ENCODE assay signal across 28 cellular contexts in the genomic region with DNA sequence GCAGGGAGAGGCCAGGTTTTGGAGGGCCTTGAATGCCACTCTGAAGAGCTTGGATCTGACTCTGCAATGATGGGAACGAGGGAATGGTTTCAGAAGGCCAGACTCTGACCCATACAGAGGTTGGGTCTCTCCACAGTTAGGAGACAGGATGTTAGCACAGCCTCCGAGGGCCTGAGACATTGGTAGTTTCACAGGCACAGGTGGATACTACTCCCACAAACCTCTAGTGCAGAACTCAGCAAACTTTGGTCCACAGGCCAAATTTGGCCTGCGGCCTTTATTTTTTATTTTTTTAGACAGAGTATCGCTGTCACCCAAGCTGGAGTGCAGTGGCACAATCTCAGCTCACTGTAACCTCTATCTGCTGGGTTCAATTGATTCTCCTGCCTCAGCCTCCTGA. TPM values are rescaled to one million over a fixed set of nuclear protein-coding genes. Genes with fewer than 3 reads are reported as not detected.
DNase-seq lines count a peak whose midpoint lies in the region; ATAC-seq and TF ChIP-seq lines count a peak whose summit lies in the region.
"Had no signal": no experiment of that assay in that cellular context is flagged by ENCODE, and none has a peak within 500 bp of the region (broad histone marks: within the 10 kb centered on the region; RNA-seq: fewer than 3 reads in every experiment).

No MANE protein-coding gene starts in this region.

- peaks cover 81% of the 10 kb centered on the region for H3K4me1 ChIP-seq in KMS-11 (ENCODE audit: low read depth, poor library complexity, severe bottlenecking)
- H3K4me1 ChIP-seq in naive thymus-derived CD4-positive, alpha-beta T cell (ENCODE audit: control insufficient read depth in 2 of 2, insufficient read depth in 2 of 2, low read length in 2 of 2) = peaks cover 22 to 58% of the 10 kb centered on the region in 2 donors

- H3K4me2 ChIP-seq in KMS-11 = peak overlapping the region; percentile 67
- H3K4me2 ChIP-seq: A549 had no signal

- no peaks in the 10 kb centered on the region for H4K20me1 ChIP-seq in KMS-11 (ENCODE audit: insufficient read depth)

- no peak for ATAC-seq in naive thymus-derived CD4-positive, alpha-beta T cell
- ATAC-seq: A549; CD8-positive, alpha-beta T cell; HepG2 had no signal

- CTCF ChIA-PET in naive thymus-derived CD4-positive, alpha-beta T cell (lab: Charles Lee) = interaction anchor here (1.2 to 7.6 kb wide), 5 partner anchors 9 to 134 kb away, joined by 3 to 82 read pairs (median 4); no protein-coding TSS in a partner anchor

- TF ChIP-seq CTCF in KMS-11 (conservative IDR thresholded peaks at IDR 0.05; ENCODE audit: low read depth, low read length) = no peak

- H3K27me3 Mint-ChIP-seq in activated T-cell treated with anti-CD3 and anti-CD28 coated beads, Interleukin-2, amount 50 U/mL, for 24 hours = no peaks in the 10 kb centered on the region
- H3K27me3 Mint-ChIP-seq in naive thymus-derived CD4-positive, alpha-beta T cell = no peaks in the 10 kb centered on the region

- H3K9me3 Mint-ChIP-seq in activated T-cell treated with anti-CD3 and anti-CD28 coated beads, Interleukin-2, amount 50 U/mL, for 24 hours = peaks cover 3% of the 10 kb centered on the region
- peaks cover 0 to 3% (median 0%) of the 10 kb centered on the region in 11 donors for H3K9me3 Mint-ChIP-seq in naive thymus-derived CD4-positive, alpha-beta T cell
- H3K9me3 Mint-ChIP-seq: CD8-positive, alpha-beta T cell; HFFc6 had no signal

- H3K4me3 Mint-ChIP-seq in activated T-cell treated with anti-CD3 and anti-CD28 coated beads, Interleukin-2, amount 50 U/mL, for 24 hours = no peak overlapping the region
- peak overlapping the region in 1 of 10 donors; percentile 36 for H3K4me3 Mint-ChIP-seq in naive thymus-derived CD4-positive, alpha-beta T cell
- H3K4me3 Mint-ChIP-seq: CD8-positive, alpha-beta T cell; HFFc6 had no signal

- H3K27ac Mint-ChIP-seq in activated T-cell treated with anti-CD3 and anti-CD28 coated beads, Interleukin-2, amount 50 U/mL, for 24 hours = peak overlapping the region; percentile 26
- peak overlapping the region in 8 of 9 donors; percentile 3 to 89 (median 64) for H3K27ac Mint-ChIP-seq in naive thymus-derived CD4-positive, alpha-beta T cell
- H3K27ac Mint-ChIP-seq: HFFc6 had no signal

- no peak overlapping the region; the same call in 1 of the 2 replicates for H2AFZ ChIP-seq in KMS-11 (ENCODE audit: low read depth)

- no peak overlapping the region for H3K4me3 ChIP-seq in KMS-11 (IDR thresholded peaks at IDR 0.05; ENCODE audit: insufficient read depth, low read depth, low read length)
- H3K4me3 ChIP-seq in naive thymus-derived CD4-positive, alpha-beta T cell (ENCODE audit: low read length) = no peak overlapping the region
- H3K4me3 ChIP-seq: A549, HAP-1 had no signal

- peak overlapping the region; percentile 20; the same call in 1 of the 2 replicates for H3K9ac ChIP-seq in KMS-11

- H3K9me3 ChIP-seq in naive thymus-derived CD4-positive, alpha-beta T cell (ENCODE audit: control insufficient read depth in 2 of 3, low read length in 3 of 3) = no peaks in the 10 kb centered on the region
- H3K9me3 ChIP-seq: A549, HAP-1 had no signal

- intact Hi-C loops in naive thymus-derived CD4-positive, alpha-beta T cell (cut with micrococcal nuclease) = loop anchor here (5.0 to 10.0 kb wide), 5 partner anchors 88 to 995 kb away; a partner anchor contains a TSS

- DNase-seq in activated T-cell treated with anti-CD3 and anti-CD28 coated beads, Interleukin-2, amount 50 U/mL, for 24 hours = no peak
- DNase-seq in activated T-cell treated with anti-CD3 and anti-CD28 coated beads, Interleukin-2, amount 50 U/mL, for 1 hour = no peak
- peak; percentile 27 for DNase-seq in RPMI8226
- DNase-seq in naive thymus-derived CD4-positive, alpha-beta T cell = no peak
- no peak for DNase-seq in NCI-H1436 (lab: John Stamatoyannopoulos, UW)
- no peak for DNase-seq in NCI-H2171 (lab: John Stamatoyannopoulos, UW)
- DNase-seq: AML-193; C1 segment of cervical spinal cord; CD8-positive, alpha-beta T cell; DMS 273 treated with DMSO at 0.1 percent for 48 hours; DMS79; EL; GDM1; GOT3; HFFc6; NCI-H1105 treated with DMSO at 0.1 percent for 48 hours; NCI-H2029; NCI-H446 treated with DMSO at 0.1 percent for 48 hours; NCI-H526; NCI-H82; SHP77 had no signal

- H3K27ac ChIP-seq in KMS-11 = peak overlapping the region; percentile 54
- no peak overlapping the region for H3K27ac ChIP-seq in naive thymus-derived CD4-positive, alpha-beta T cell (ENCODE audit: low read depth, low read length)
- H3K27ac ChIP-seq: A549, RWPE1 had no signal

- H3K4me1 Mint-ChIP-seq in activated T-cell treated with anti-CD3 and anti-CD28 coated beads, Interleukin-2, amount 50 U/mL, for 24 hours (ENCODE audit: low read depth) = peaks cover 87% of the 10 kb centered on the region
- H3K4me1 Mint-ChIP-seq in naive thymus-derived CD4-positive, alpha-beta T cell = peaks cover 27 to 85% (median 80%) of the 10 kb centered on the region in 7 donors

- H3K79me2 ChIP-seq in KMS-11 (ENCODE audit: insufficient read depth, low read depth) = no peaks in the 10 kb centered on the region; the same call in 1 of the 2 replicates

- POLR2A ChIA-PET in naive thymus-derived CD4-positive, alpha-beta T cell (lab: Charles Lee) = interaction anchor here (0.5 to 1.6 kb wide), 4 partner anchors 15 to 423 kb away, joined by 3 to 4 read pairs (median 3); no protein-coding TSS in a partner anchor

- peaks cover 71% of the 10 kb centered on the region for H3K36me3 Mint-ChIP-seq in activated T-cell treated with anti-CD3 and anti-CD28 coated beads, Interleukin-2, amount 50 U/mL, for 24 hours (ENCODE audit: low read depth)
- peaks cover 4 to 44% (median 19%) of the 10 kb centered on the region in 5 donors for H3K36me3 Mint-ChIP-seq in naive thymus-derived CD4-positive, alpha-beta T cell

- H3K36me3 ChIP-seq in KMS-11 (ENCODE audit: insufficient read depth) = no peaks in the 10 kb centered on the region
- H3K36me3 ChIP-seq in naive thymus-derived CD4-positive, alpha-beta T cell (ENCODE audit: control insufficient read depth in 2 of 3, insufficient read depth in 3 of 3, low read length in 3 of 3) = peaks cover 0 to 9% (median 6%) of the 10 kb centered on the region in 3 experiments

- H3K27me3 ChIP-seq in KMS-11 (ENCODE audit: insufficient read depth, low read depth) = no peaks in the 10 kb centered on the region
- no peaks in the 10 kb centered on the region for H3K27me3 ChIP-seq in naive thymus-derived CD4-positive, alpha-beta T cell (ENCODE audit: control insufficient read depth in 2 of 2, insufficient read depth in 2 of 2, low read length in 2 of 2)

RNA-seq across cellular contexts. Expression of a gene that starts 2.9 kb away (rescaled TPM):
- 10 to 100 TPM; 13.3 to 60.4 (median 26.4) TPM for total RNA-seq in naive thymus-derived CD4-positive, alpha-beta T cell
- polyA plus RNA-seq in naive thymus-derived CD4-positive, alpha-beta T cell = 10 to 100 TPM; 37.9 to 47.7 TPM

RNA-seq across cellular contexts. Expression of a gene that starts 41.0 kb away (rescaled TPM):
- total RNA-seq in naive thymus-derived CD4-positive, alpha-beta T cell = 10 to 100 TPM; 14.7 to 32.0 (median 24.8) TPM
- 10 to 100 TPM; 33.0 to 40.2 TPM for polyA plus RNA-seq in naive thymus-derived CD4-positive, alpha-beta T cell

RNA-seq across cellular contexts. Expression of a gene that starts 51.9 kb away (rescaled TPM):
- total RNA-seq in naive thymus-derived CD4-positive, alpha-beta T cell = 1 to 10 TPM in 1 of 5 experiments, under 1 TPM in 1, not detected in 3; 0.78 to 1.5 TPM
- under 1 TPM; 0.11 to 0.29 TPM for polyA plus RNA-seq in naive thymus-derived CD4-positive, alpha-beta T cell
- total RNA-seq: CD8-positive, alpha-beta T cell; HepG2; MCF 10A; SK-MEL-5 had no signal
- polyA plus RNA-seq: A549, HepG2 had no signal
